Comparison of ENCODE assay signal across 8 cellular contexts in the genomic region with DNA sequence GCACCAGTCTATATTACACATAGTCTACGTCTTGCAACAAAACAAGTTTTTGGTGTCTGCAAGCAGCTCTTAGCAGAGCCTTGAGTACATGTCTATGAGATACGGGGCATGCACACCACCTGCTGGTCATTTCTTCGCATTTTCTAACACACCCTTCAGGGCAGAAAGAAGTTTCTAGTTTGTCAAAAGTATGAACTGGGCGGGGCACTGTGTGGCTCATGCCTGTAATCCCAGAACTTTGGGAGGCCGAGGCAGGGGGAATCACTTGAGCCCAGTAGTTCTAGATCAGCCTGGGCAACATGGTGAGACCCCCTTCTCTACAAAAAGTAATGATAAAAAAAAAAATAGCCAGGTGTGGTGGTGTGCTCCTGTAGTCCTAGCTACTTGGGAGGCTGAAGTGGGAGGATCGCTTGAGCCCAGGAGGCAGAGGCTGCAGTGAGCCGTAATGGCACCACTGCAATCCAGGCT.
DNase-seq lines count a peak whose midpoint lies in the region; ATAC-seq and TF ChIP-seq lines count a peak whose summit lies in the region.

No MANE protein-coding gene starts in this region.

- H3K9me3 ChIP-seq in lung (ENCODE audit: control insufficient read depth in 2 of 2, insufficient read depth in 1 of 2, low read length in 1 of 2) = no peaks in the 10 kb centered on the region

- TF ChIP-seq CTCF in lung (IDR thresholded peaks at IDR 0.05; ENCODE audit: control extremely low read depth, extremely low read depth) = peak; percentile 72

- no peaks in the 10 kb centered on the region for H3K27me3 ChIP-seq in lung (ENCODE audit: control insufficient read depth, insufficient read depth)

- 30 to 38% methylated on average over 7 of the region's 7 CpGs for WGBS in lung, 2 donors

- peaks cover 0 to 2% of the 10 kb centered on the region in 2 donors for H3K4me1 ChIP-seq in lung (ENCODE audit: control insufficient read depth in 2 of 2, insufficient read depth in 2 of 2, low read length in 2 of 2)

- H3K27ac ChIP-seq in lung (ENCODE audit: low read depth in 1 of 2, low read length in 1 of 2) = no peak overlapping the region

- no peak overlapping the region for H3K4me3 ChIP-seq in lung

- ATAC-seq in GM18519 (IDR thresholded peaks at IDR 0.05; ENCODE audit: low FRiP score, unreplicated experiment) = peak; percentile 90
- peak; percentile 88 for ATAC-seq in HG03045 (IDR thresholded peaks at IDR 0.05; ENCODE audit: unreplicated experiment)
- ATAC-seq in lung (ENCODE audit: insufficient read depth, low FRiP score) = peak; percentile 85

- no peaks in the 10 kb centered on the region for H3K36me3 ChIP-seq in lung (ENCODE audit: control insufficient read depth in 2 of 2, insufficient read depth in 2 of 2, low read length in 2 of 2)

- peak; percentile 73 for DNase-seq in AG08395 (ENCODE audit: low spot score)
- DNase-seq in NCI-H526 treated with DMSO at 0.1 percent for 48 hours (lab: John Stamatoyannopoulos, UW) = peak; percentile 12
- peak; percentile 69 for DNase-seq in activated CD4-positive, alpha-beta T cell treated with anti-CD3 and anti-CD28 coated beads, Interleukin-2, amount 50 U/mL, for 4 hours
- DNase-seq in ecto neural progenitor cell (ENCODE audit: low spot score) = peak; percentile 60
- peak; percentile 80 for DNase-seq in lung (ENCODE audit: low spot score)
- DNase-seq in stimulated activated CD8-positive, alpha-beta memory T cell treated with anti-CD3 and anti-CD28 coated beads, Interleukin-15, amount 100 ng/mL, for 1 hour (ENCODE audit: low read depth) = peak; percentile 49

Comparison
In these comparisons a context has a peak if more than half of its experiments do, and no peak if none do; other contexts are left out.
1. DNase-seq: peak in every context shown above with its lines; median percentile 80 in lung; 73 in AG08395; 69 in activated CD4-positive, alpha-beta T cell treated with anti-CD3 and anti-CD28 coated beads, Interleukin-2, amount 50 U/mL, for 4 hours; 60 in ecto neural progenitor cell; 49 in stimulated activated CD8-positive, alpha-beta memory T cell treated with anti-CD3 and anti-CD28 coated beads, Interleukin-15, amount 100 ng/mL, for 1 hour; 12 in NCI-H526 treated with DMSO at 0.1 percent for 48 hours.